12 cellular contexts compared by ENCODE assay signal in genomic region chr19:16466802-16467427, GRCh38. TPM values are rescaled to one million over a fixed set of nuclear protein-coding genes. Genes with fewer than 3 reads are reported as not detected.
DNase-seq lines count a peak whose midpoint lies in the region; ATAC-seq, FAIRE-seq and TF ChIP-seq lines count a peak whose summit lies in the region.
"Not testable (repeated sequence)": the region's sequence is repeated elsewhere in the genome, so short reads cannot be mapped to it uniquely, and the experiment has no call there.
"Had no signal": no experiment of that assay in that cellular context is flagged by ENCODE, and none has a peak within 500 bp of the region (broad histone marks: within the 10 kb centered on the region; RNA-seq: fewer than 3 reads in every experiment).

No MANE protein-coding gene starts in this region.

- TF ChIP-seq CTCF in OCI-LY1 (IDR thresholded peaks at IDR 0.05; ENCODE audit: low read length); activated B cell treated with CpG ODN at 0.5 μM for 24 hours (IDR thresholded peaks at IDR 0.05); heart right ventricle (IDR thresholded peaks at IDR 0.05); HepG2 (CRISPR knock-in tag; IDR thresholded peaks at IDR 0.05); neural crest cell (conservative IDR thresholded peaks at IDR 0.05); thyroid gland (IDR thresholded peaks at IDR 0.05): not testable (repeated sequence)

- not testable (repeated sequence) for H4K20me1 ChIP-seq in OCI-LY1 (ENCODE audit: insufficient read depth, low read length)
- H4K20me1 ChIP-seq in HepG2 (ENCODE audit: insufficient read depth, low read length) = peaks cover 29% of the 10 kb centered on the region

- H3K4me3 ChIP-seq in OCI-LY1 (ENCODE audit: low read depth, low read length, poor library complexity, severe bottlenecking); heart right ventricle; HepG2 (replicated peaks in 1 of 3; ENCODE audit: insufficient read depth in 1 of 3, low read depth in 2 of 3, low read length in 3 of 3); skeletal muscle tissue (ENCODE audit: low read length in 3 of 3); thyroid gland (replicated peaks in 1 of 3): not testable (repeated sequence)

- H3K27ac ChIP-seq in OCI-LY1 (ENCODE audit: low read depth, low read length, poor library complexity, severe bottlenecking) (peak overlapping the region; percentile 60), cingulate gyrus (ENCODE audit: low read depth, low read length) (peak overlapping the region; percentile 72), heart right ventricle (peak overlapping the region; percentile 20 to 90 (median 67)), skeletal muscle tissue (ENCODE audit: low read depth, low read length) (peak overlapping the region; percentile 78), thyroid gland (peak overlapping the region; percentile 45 to 75 (median 67))
- H3K27ac ChIP-seq in HepG2 (ENCODE audit: extremely low read length, insufficient read depth, low read length) = not testable (repeated sequence)

- H3K4me3 Mint-ChIP-seq in activated B cell treated with CpG ODN at 0.5 μM for 24 hours = not testable (repeated sequence)
- H3K4me3 Mint-ChIP-seq in neural crest cell = peak overlapping the region; percentile 80

- not testable (repeated sequence) for H3K27me3 Mint-ChIP-seq in activated B cell treated with CpG ODN at 0.5 μM for 24 hours; neural crest cell (ENCODE audit: low read depth)

- not testable (repeated sequence) for BruUV-seq in HepG2 (replicated peaks; lab: Mats Ljungman, UMichigan)

- TF ChIP-seq RAD21 in HepG2 (CRISPR knock-in tag; IDR thresholded peaks at IDR 0.05) = not testable (repeated sequence)

- ATAC-seq in activated B cell treated with CpG ODN at 0.5 μM for 24 hours (ENCODE audit: low read depth); heart right ventricle; HepG2: not testable (repeated sequence)

- peaks cover 31% of the 10 kb centered on the region for H3K36me3 Mint-ChIP-seq in activated B cell treated with CpG ODN at 0.5 μM for 24 hours (ENCODE audit: low read depth)
- H3K36me3 Mint-ChIP-seq in neural crest cell (ENCODE audit: low read depth) = not testable (repeated sequence)

- peaks cover 66% of the 10 kb centered on the region for H3K4me1 ChIP-seq in OCI-LY1 (ENCODE audit: insufficient read depth, low read length, severe bottlenecking)
- peaks cover 37 to 86% (median 75%) of the 10 kb centered on the region in 9 donors for H3K4me1 ChIP-seq in heart right ventricle
- peaks cover 89% of the 10 kb centered on the region for H3K4me1 ChIP-seq in HepG2 (ENCODE audit: insufficient read depth, low read length)
- peaks cover 75 to 84% (median 79%) of the 10 kb centered on the region in 3 donors for H3K4me1 ChIP-seq in skeletal muscle tissue (ENCODE audit: control insufficient read depth in 3 of 3, insufficient read depth in 3 of 3, low read length in 3 of 3)
- peaks cover 40 to 56% of the 10 kb centered on the region in 2 donors for H3K4me1 ChIP-seq in thyroid gland

- not testable (repeated sequence) for H3K27me3 ChIP-seq in OCI-LY1 (ENCODE audit: insufficient read depth, low read length); heart right ventricle; HepG2 (ENCODE audit: control insufficient read depth in 1 of 2, insufficient read depth in 2 of 2, low read length in 2 of 2); skeletal muscle tissue (ENCODE audit: control insufficient read depth in 3 of 3, insufficient read depth in 3 of 3, low read length in 3 of 3); thyroid gland

- H2AFZ ChIP-seq in OCI-LY1 (ENCODE audit: low read length); HepG2 (ENCODE audit: low read length): not testable (repeated sequence)

- not testable (repeated sequence) for H3K9ac ChIP-seq in OCI-LY1 (ENCODE audit: low read length); HepG2 (ENCODE audit: insufficient read depth, low read depth, low read length)
- peak overlapping the region in 2 of 3 donors; percentile 57 to 77 for H3K9ac ChIP-seq in skeletal muscle tissue (ENCODE audit: low read depth in 1 of 3, low read length in 3 of 3)

- H3K4me1 Mint-ChIP-seq in activated B cell treated with CpG ODN at 0.5 μM for 24 hours (peaks cover 75% of the 10 kb centered on the region), neural crest cell (peaks cover 58% of the 10 kb centered on the region)

- TF ChIP-seq EP300 in HepG2 (IDR thresholded peaks at IDR 0.05; ENCODE audit: low read depth in 2 of 2, low read length in 2 of 2); HepG2 (CRISPR knock-in tag; IDR thresholded peaks at IDR 0.05; ENCODE audit: borderline replicate concordance): not testable (repeated sequence)

- H3K79me2 ChIP-seq in OCI-LY1 (ENCODE audit: insufficient read depth, low read length) (peaks cover 93% of the 10 kb centered on the region), HepG2 (ENCODE audit: insufficient read depth, low read length) (peaks cover 86% of the 10 kb centered on the region)

- in situ Hi-C loops in HepG2 (cut with HindIII; ENCODE audit: extremely low pct_ligation_motif_present, low pct_unique_long_range_greater_than_20kb) = not testable (repeated sequence)

- H3K27ac Mint-ChIP-seq in activated B cell treated with CpG ODN at 0.5 μM for 24 hours = peak overlapping the region; percentile 1
- H3K27ac Mint-ChIP-seq in neural crest cell (ENCODE audit: unreplicated experiment) = not testable (repeated sequence)

- FAIRE-seq in HepG2 (lab: Jason Lieb, UNC) = not testable (repeated sequence)

- H3K9me2 ChIP-seq in OCI-LY1 (ENCODE audit: low read depth, low read length) = not testable (repeated sequence)

- intact Hi-C loops in activated B cell treated with CpG ODN at 0.5 μM for 24 hours (cut with micrococcal nuclease); heart right ventricle (cut with DNase I); HepG2 (cut with micrococcal nuclease; ENCODE audit: unreplicated experiment); thyroid gland (cut with DNase I): not testable (repeated sequence)

- not testable (repeated sequence) for DNase-seq in activated B cell treated with CpG ODN at 0.5 μM for 24 hours; heart right ventricle; HepG2 (ENCODE audit: low spot score); neural crest cell (ENCODE audit: low read depth, low spot score)
- peak in 1 of 2 donors; percentile 25 for DNase-seq in thyroid gland

- peak overlapping the region; percentile 84; the same call in 1 of the 2 replicates for H3K4me2 ChIP-seq in OCI-LY1 (ENCODE audit: low read length)
- H3K4me2 ChIP-seq in HepG2 (ENCODE audit: low read depth, low read length) = not testable (repeated sequence)

- not testable (repeated sequence) for H3F3A ChIP-seq in OCI-LY1 (ENCODE audit: insufficient read depth, low read length)

- not testable (repeated sequence) for H3K9me3 Mint-ChIP-seq in activated B cell treated with CpG ODN at 0.5 μM for 24 hours, neural crest cell

- CTCF ChIA-PET in activated B cell treated with CpG ODN at 0.5 μM for 24 hours (lab: Charles Lee); HepG2 (lab: Yijun Ruan, JAX; ENCODE audit: low intra/inter-chr PET ratio, low total read pairs): not testable (repeated sequence)

- 65 to 70% methylated on average over 12 of the region's 12 CpGs for WGBS in heart right ventricle, 2 donors
- 96% methylated on average over 12 of the region's 12 CpGs for WGBS in HepG2 (ENCODE audit: low lambda C conversion rate)
- 54 to 55% methylated on average over 12 of the region's 12 CpGs for WGBS in thyroid gland, 2 donors

- POLR2A ChIA-PET in activated B cell treated with CpG ODN at 0.5 μM for 24 hours (lab: Charles Lee); HepG2 (lab: Yijun Ruan, JAX): not testable (repeated sequence)

- not testable (repeated sequence) for H3K9me3 ChIP-seq in OCI-LY1 (ENCODE audit: low read length); heart right ventricle; HepG2 (ENCODE audit: low read length); skeletal muscle tissue (ENCODE audit: control insufficient read depth in 3 of 3, low read length in 3 of 3); thyroid gland

- H3K36me3 ChIP-seq in OCI-LY1 (ENCODE audit: insufficient read depth, low read length) (peaks cover 12% of the 10 kb centered on the region), heart right ventricle (peaks cover 0 to 14% (median 0%) of the 10 kb centered on the region in 9 donors)
- H3K36me3 ChIP-seq in HepG2 (replicated peaks in 1 of 2; ENCODE audit: control insufficient read depth in 1 of 2, insufficient read depth in 2 of 2, low read length in 2 of 2); skeletal muscle tissue (ENCODE audit: control insufficient read depth in 3 of 3, insufficient read depth in 3 of 3, low read length in 3 of 3); thyroid gland: not testable (repeated sequence)

- not testable (repeated sequence) for TF ChIP-seq POLR2A in HepG2 (IDR thresholded peaks at IDR 0.05; ENCODE audit: insufficient read depth in 1 of 2, low read depth in 2 of 2, low read length in 2 of 2); thyroid gland (IDR thresholded peaks at IDR 0.05)

RNA-seq across cellular contexts. Expression of gene EPS15L1, which starts 4.9 kb away (rescaled TPM):
- total RNA-seq in activated B cell treated with CpG ODN at 0.5 μM for 24 hours (81.0 and 86.3 TPM in 2 replicates), heart right ventricle (10 to 100 TPM; 46.9 to 70.1 (median 57.4) TPM), HepG2 (2016; rRNA removed; fragmentation: Illumina TruSeq; extraction: Trizol) (7.0 and 8.6 TPM in 2 replicates), neural crest cell (57.6 and 62.9 TPM in 2 replicates), skeletal muscle tissue (15.1 TPM), thyroid gland (10 to 100 TPM; 24.4 to 37.4 (median 28.6) TPM)
- polyA plus RNA-seq in heart right ventricle (10 to 100 TPM; 41.3 to 79.7 TPM), HepG2 (2011; rRNA removed) (14.0 and 16.5 TPM in 2 replicates)
- total RNA-seq in HepG2 (2016; cell fraction: cytosol; rRNA removed; fragmentation: Illumina TruSeq; extraction: Trizol; ENCODE audit: low read depth) = 3.7 and 4.1 TPM in 2 replicates
- 8.4 and 8.7 TPM in 2 replicates for total RNA-seq in HepG2 (2016; cell fraction: insoluble cytoplasmic fraction; rRNA removed; fragmentation: Illumina TruSeq; extraction: Trizol)
- 5.5 and 7.2 TPM in 2 replicates for total RNA-seq in HepG2 (2016; cell fraction: membrane; rRNA removed; fragmentation: Illumina TruSeq; extraction: Trizol)
- 16.1 and 18.4 TPM in 2 replicates for total RNA-seq in HepG2 (2016; cell fraction: nucleus; rRNA removed; fragmentation: Illumina TruSeq; extraction: Trizol)
- 8.2 and 8.5 TPM in 2 replicates for polyA plus RNA-seq in HepG2 (2011; cell fraction: cytosol; rRNA removed)
- polyA plus RNA-seq in HepG2 (2011; cell fraction: nucleus; rRNA removed) = 28.2 and 31.7 TPM in 2 replicates
- polyA plus RNA-seq in HepG2 (2012) = 23.7 and 24.6 TPM in 2 replicates
- 2.8 TPM in 2 replicates for polyA plus RNA-seq in HepG2 (2016; cell fraction: cytosol; fragmentation: Illumina TruSeq; extraction: Trizol; ENCODE audit: low read depth)
- polyA plus RNA-seq in HepG2 (2016; cell fraction: insoluble cytoplasmic fraction; fragmentation: Illumina TruSeq; extraction: Trizol; ENCODE audit: low read depth) = 18.3 and 21.1 TPM in 2 replicates
- 3.9 and 5.1 TPM in 2 replicates for polyA plus RNA-seq in HepG2 (2016; cell fraction: membrane; fragmentation: Illumina TruSeq; extraction: Trizol; ENCODE audit: low read depth)
- 25.3 and 31.3 TPM in 2 replicates for polyA plus RNA-seq in HepG2 (2016; cell fraction: nucleus; fragmentation: Illumina TruSeq; extraction: Trizol; ENCODE audit: insufficient read depth, low read depth)
- polyA minus RNA-seq in HepG2 (2011; rRNA and poly(A)+ RNA removed; ENCODE audit: low replicate concordance) = 22.5 and 23.7 TPM in 2 replicates
- polyA minus RNA-seq in HepG2 (2011; cell fraction: cytosol; rRNA and poly(A)+ RNA removed) = 13.0 and 19.8 TPM in 2 replicates
- 31.8 and 42.8 TPM in 2 replicates for polyA minus RNA-seq in HepG2 (2011; cell fraction: nucleus; rRNA and poly(A)+ RNA removed)

RNA-seq across cellular contexts. Expression of gene CALR3, which starts 29.1 kb away (rescaled TPM):
- total RNA-seq in activated B cell treated with CpG ODN at 0.5 μM for 24 hours = not detected in 2 replicates
- under 1 TPM in 1 of 10 donors, not detected in 9; 0.22 TPM for total RNA-seq in heart right ventricle
- polyA plus RNA-seq in heart right ventricle = not detected
- total RNA-seq in HepG2 (2016; rRNA removed; fragmentation: Illumina TruSeq; extraction: Trizol) = not detected in 2 replicates
- not detected in 2 replicates for total RNA-seq in HepG2 (2016; cell fraction: cytosol; rRNA removed; fragmentation: Illumina TruSeq; extraction: Trizol; ENCODE audit: low read depth)
- total RNA-seq in HepG2 (2016; cell fraction: insoluble cytoplasmic fraction; rRNA removed; fragmentation: Illumina TruSeq; extraction: Trizol) = not detected in 2 replicates
- not detected in 2 replicates for total RNA-seq in HepG2 (2016; cell fraction: membrane; rRNA removed; fragmentation: Illumina TruSeq; extraction: Trizol)
- not detected in 2 replicates for total RNA-seq in HepG2 (2016; cell fraction: nucleus; rRNA removed; fragmentation: Illumina TruSeq; extraction: Trizol)
- not detected in 2 replicates for polyA plus RNA-seq in HepG2 (2011; rRNA removed)
- not detected in 2 replicates for polyA plus RNA-seq in HepG2 (2011; cell fraction: cytosol; rRNA removed)
- not detected in 2 replicates for polyA plus RNA-seq in HepG2 (2011; cell fraction: nucleus; rRNA removed)
- 0.16 TPM in 1 of 2 replicates, not detected in the other for polyA plus RNA-seq in HepG2 (2012)
- not detected in 2 replicates for polyA plus RNA-seq in HepG2 (2016; cell fraction: cytosol; fragmentation: Illumina TruSeq; extraction: Trizol; ENCODE audit: low read depth)
- not detected in 2 replicates for polyA plus RNA-seq in HepG2 (2016; cell fraction: insoluble cytoplasmic fraction; fragmentation: Illumina TruSeq; extraction: Trizol; ENCODE audit: low read depth)
- not detected in 2 replicates for polyA plus RNA-seq in HepG2 (2016; cell fraction: membrane; fragmentation: Illumina TruSeq; extraction: Trizol; ENCODE audit: low read depth)
- not detected in 2 replicates for polyA plus RNA-seq in HepG2 (2016; cell fraction: nucleus; fragmentation: Illumina TruSeq; extraction: Trizol; ENCODE audit: insufficient read depth, low read depth)
- polyA minus RNA-seq in HepG2 (2011; rRNA and poly(A)+ RNA removed; ENCODE audit: low replicate concordance) = not detected in 2 replicates
- polyA minus RNA-seq in HepG2 (2011; cell fraction: cytosol; rRNA and poly(A)+ RNA removed) = not detected in 2 replicates
- not detected in 2 replicates for polyA minus RNA-seq in HepG2 (2011; cell fraction: nucleus; rRNA and poly(A)+ RNA removed)
- total RNA-seq in neural crest cell = not detected in 2 replicates
- total RNA-seq in skeletal muscle tissue = under 0.01 TPM
- under 1 TPM in 1 of 4 donors, not detected in 3; 0.58 TPM for total RNA-seq in thyroid gland
- total RNA-seq: A172; CD4-positive, CD25-positive, alpha-beta regulatory T cell; HFFc6; HT1080 had no signal
- polyA plus RNA-seq: CD4-positive, CD25-positive, alpha-beta regulatory T cell had no signal

RNA-seq across cellular contexts. Expression of gene C19orf44, which starts 29.3 kb away (rescaled TPM):
- total RNA-seq in activated B cell treated with CpG ODN at 0.5 μM for 24 hours = 5.9 and 7.1 TPM in 2 replicates
- total RNA-seq in heart right ventricle = 1 to 10 TPM; 1.6 to 3.5 (median 2.9) TPM
- polyA plus RNA-seq in heart right ventricle = 1 to 10 TPM; 3.0 to 4.1 TPM
- total RNA-seq in HepG2 (2016; rRNA removed; fragmentation: Illumina TruSeq; extraction: Trizol) = 3.6 and 4.3 TPM in 2 replicates
- 2.6 and 3.0 TPM in 2 replicates for total RNA-seq in HepG2 (2016; cell fraction: cytosol; rRNA removed; fragmentation: Illumina TruSeq; extraction: Trizol; ENCODE audit: low read depth)
- total RNA-seq in HepG2 (2016; cell fraction: insoluble cytoplasmic fraction; rRNA removed; fragmentation: Illumina TruSeq; extraction: Trizol) = 2.7 and 3.1 TPM in 2 replicates
- total RNA-seq in HepG2 (2016; cell fraction: membrane; rRNA removed; fragmentation: Illumina TruSeq; extraction: Trizol) = 1.9 and 2.2 TPM in 2 replicates
- total RNA-seq in HepG2 (2016; cell fraction: nucleus; rRNA removed; fragmentation: Illumina TruSeq; extraction: Trizol) = 4.6 and 4.8 TPM in 2 replicates
- polyA plus RNA-seq in HepG2 (2011; rRNA removed) = 3.2 and 4.1 TPM in 2 replicates
- polyA plus RNA-seq in HepG2 (2011; cell fraction: cytosol; rRNA removed) = 3.3 and 3.5 TPM in 2 replicates
- polyA plus RNA-seq in HepG2 (2011; cell fraction: nucleus; rRNA removed) = 10.6 and 11.2 TPM in 2 replicates
- polyA plus RNA-seq in HepG2 (2012) = 3.4 and 5.4 TPM in 2 replicates
- 0.60 and 0.90 TPM in 2 replicates for polyA plus RNA-seq in HepG2 (2016; cell fraction: cytosol; fragmentation: Illumina TruSeq; extraction: Trizol; ENCODE audit: low read depth)
- polyA plus RNA-seq in HepG2 (2016; cell fraction: insoluble cytoplasmic fraction; fragmentation: Illumina TruSeq; extraction: Trizol; ENCODE audit: low read depth) = 3.6 and 4.3 TPM in 2 replicates
- 1.5 TPM in 2 replicates for polyA plus RNA-seq in HepG2 (2016; cell fraction: membrane; fragmentation: Illumina TruSeq; extraction: Trizol; ENCODE audit: low read depth)
- polyA plus RNA-seq in HepG2 (2016; cell fraction: nucleus; fragmentation: Illumina TruSeq; extraction: Trizol; ENCODE audit: insufficient read depth, low read depth) = 10.2 and 12.1 TPM in 2 replicates
- 2.9 and 3.4 TPM in 2 replicates for polyA minus RNA-seq in HepG2 (2011; rRNA and poly(A)+ RNA removed; ENCODE audit: low replicate concordance)
- 2.4 and 4.4 TPM in 2 replicates for polyA minus RNA-seq in HepG2 (2011; cell fraction: cytosol; rRNA and poly(A)+ RNA removed)
- polyA minus RNA-seq in HepG2 (2011; cell fraction: nucleus; rRNA and poly(A)+ RNA removed) = 6.7 and 8.1 TPM in 2 replicates
- total RNA-seq in neural crest cell = 9.0 and 9.6 TPM in 2 replicates
- 2.6 TPM for total RNA-seq in skeletal muscle tissue
- total RNA-seq in thyroid gland = 10 to 100 TPM in 3 of 4 donors, 1 to 10 TPM in 1; 8.6 to 12.0 (median 10.6) TPM
